ENCODE assay signal across 8 cellular contexts in the genomic region with DNA sequence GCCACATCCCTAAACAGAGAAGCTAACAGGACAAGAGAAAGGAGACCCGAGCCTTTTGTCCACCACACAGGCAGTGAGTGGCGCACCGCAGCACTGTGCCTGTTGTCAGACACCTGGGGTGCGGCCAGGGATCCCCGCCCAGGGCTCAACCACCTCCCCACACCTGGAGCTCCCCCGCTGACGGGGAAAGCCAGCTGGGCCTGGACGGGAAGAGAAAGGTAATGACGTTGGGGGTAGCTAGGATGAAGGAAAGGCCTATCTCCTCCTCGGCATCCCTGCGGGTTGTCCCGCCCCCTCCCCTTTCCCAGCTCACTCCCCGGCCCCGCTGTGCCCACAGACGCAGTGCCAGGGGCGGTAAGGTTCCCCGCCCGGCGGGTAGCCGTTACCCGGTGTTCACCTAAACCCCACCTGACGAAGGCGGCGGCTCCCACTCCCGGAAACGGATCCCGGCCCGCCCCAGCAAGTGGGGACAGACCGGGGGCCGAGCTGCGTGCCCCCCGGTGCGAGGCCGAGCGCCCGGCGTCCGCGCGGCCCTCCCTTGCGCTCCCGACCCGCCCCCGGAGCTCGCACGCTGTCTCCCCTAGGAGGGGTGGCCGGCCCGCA. TPM values are rescaled to one million over a fixed set of nuclear protein-coding genes. Genes with fewer than 3 reads are reported as not detected.
DNase-seq lines count a peak whose midpoint lies in the region; ATAC-seq, FAIRE-seq and TF ChIP-seq lines count a peak whose summit lies in the region.

No MANE protein-coding gene starts in this region.

- no peak for TF ChIP-seq POLR2A in sigmoid colon (IDR thresholded peaks at IDR 0.05)

- peak overlapping the region; percentile 97 for H3K27ac Mint-ChIP-seq in activated naive CD4-positive, alpha-beta T cell treated with anti-CD3 and anti-CD28 coated beads, Interleukin-2, amount 50 U/mL, for 24 hours

- H3K4me3 ChIP-seq in right atrium auricular region (peak overlapping the region; percentile 78 to 90), sigmoid colon (peak overlapping the region; percentile 68 to 96 (median 80))

- intact Hi-C loops in sigmoid colon (cut with DNase I) = no loop called here

- TF ChIP-seq CTCF in GM13977 (IDR thresholded peaks at IDR 0.05; ENCODE audit: extremely low read depth, insufficient read depth, missing control alignments) (no peak), right atrium auricular region (IDR thresholded peaks at IDR 0.05) (no peak), sigmoid colon (IDR thresholded peaks at IDR 0.05) (no peak), D721Med (IDR thresholded peaks at IDR 0.05; ENCODE audit: insufficient read depth, missing control alignments) (no peak)

- H3K27me3 Mint-ChIP-seq in activated naive CD4-positive, alpha-beta T cell treated with anti-CD3 and anti-CD28 coated beads, Interleukin-2, amount 50 U/mL, for 24 hours = no peaks in the 10 kb centered on the region

- H3K4me1 Mint-ChIP-seq in activated naive CD4-positive, alpha-beta T cell treated with anti-CD3 and anti-CD28 coated beads, Interleukin-2, amount 50 U/mL, for 24 hours = peaks cover 48% of the 10 kb centered on the region

- H3K27ac ChIP-seq in right atrium auricular region = peak overlapping the region; percentile 85 to 86
- peak overlapping the region; percentile 82 to 96 (median 92) for H3K27ac ChIP-seq in sigmoid colon

- H3K36me3 ChIP-seq in right atrium auricular region (peaks cover 37% of the 10 kb centered on the region), sigmoid colon (peaks cover 9 to 37% (median 29%) of the 10 kb centered on the region in 4 donors)

- no peaks in the 10 kb centered on the region for H3K9me3 Mint-ChIP-seq in activated naive CD4-positive, alpha-beta T cell treated with anti-CD3 and anti-CD28 coated beads, Interleukin-2, amount 50 U/mL, for 24 hours

- no peak for TF ChIP-seq EP300 in sigmoid colon (IDR thresholded peaks at IDR 0.05)

- peak; percentile 3 for ATAC-seq in HG02884 (IDR thresholded peaks at IDR 0.05; ENCODE audit: unreplicated experiment)
- ATAC-seq in GM19463 (IDR thresholded peaks at IDR 0.05; ENCODE audit: unreplicated experiment) = no peak

- peak overlapping the region; percentile 97 for H3K4me3 Mint-ChIP-seq in activated naive CD4-positive, alpha-beta T cell treated with anti-CD3 and anti-CD28 coated beads, Interleukin-2, amount 50 U/mL, for 24 hours

- H3K36me3 Mint-ChIP-seq in activated naive CD4-positive, alpha-beta T cell treated with anti-CD3 and anti-CD28 coated beads, Interleukin-2, amount 50 U/mL, for 24 hours = peaks cover 28% of the 10 kb centered on the region

- H3K4me1 ChIP-seq in right atrium auricular region = peaks cover 0 to 20% of the 10 kb centered on the region in 2 donors
- peaks cover 0 to 25% (median 23%) of the 10 kb centered on the region in 4 donors for H3K4me1 ChIP-seq in sigmoid colon

- H3K27me3 ChIP-seq in right atrium auricular region = no peaks in the 10 kb centered on the region
- no peaks in the 10 kb centered on the region for H3K27me3 ChIP-seq in sigmoid colon

- H3K9me3 ChIP-seq in right atrium auricular region = no peaks in the 10 kb centered on the region
- no peaks in the 10 kb centered on the region for H3K9me3 ChIP-seq in sigmoid colon

- DNase-seq in GM13977 (ENCODE audit: low spot score) (peak; percentile 55), OCI-M1 (lab: John Stamatoyannopoulos, UW) (peak; percentile 66), right atrium auricular region (ENCODE audit: low spot score) (no peak), sigmoid colon (peak; percentile 77), D721Med (ENCODE audit: insufficient read length, low spot score) (no peak)

- in situ Hi-C loops in GM13977 (cut with MboI; ENCODE audit: low pct_unique_long_range_greater_than_20kb, low sequenced_read_pairs, unreplicated experiment) = no loop called here

- WGBS in sigmoid colon, 2 donors = 1% methylated on average over 48 of the region's 48 CpGs

- no peak for FAIRE-seq in D721Med (lab: Jason Lieb, UNC)

RNA-seq across cellular contexts. Expression of gene HYOU1, which starts 0.5 kb away (rescaled TPM):
- total RNA-seq in right atrium auricular region (10 to 100 TPM; 56.8 to 69.7 TPM), sigmoid colon (10 to 100 TPM; 26.6 to 37.6 (median 30.7) TPM)
- 100 to 1,000 TPM in 1 of 3 donors, 10 to 100 TPM in 1, 1 to 10 TPM in 1; 6.0 to 106 (median 22.0) TPM for polyA plus RNA-seq in sigmoid colon

RNA-seq across cellular contexts. Expression of gene VPS11, which starts 11.1 kb away (rescaled TPM):
- total RNA-seq in right atrium auricular region (10 to 100 TPM; 22.0 to 23.7 TPM), sigmoid colon (10 to 100 TPM; 26.0 to 37.0 (median 30.8) TPM)
- 10 to 100 TPM; 13.4 to 29.2 (median 27.0) TPM for polyA plus RNA-seq in sigmoid colon

RNA-seq across cellular contexts. Expression of gene SLC37A4, which starts 25.8 kb away (rescaled TPM):
- total RNA-seq in right atrium auricular region (10 to 100 TPM in 1 of 2 donors, 1 to 10 TPM in 1; 8.2 to 11.1 TPM), sigmoid colon (10 to 100 TPM in 2 of 4 donors, 1 to 10 TPM in 2; 8.0 to 13.8 (median 10.1) TPM)
- 10 to 100 TPM in 2 of 3 donors, 1 to 10 TPM in 1; 8.4 to 31.5 (median 11.1) TPM for polyA plus RNA-seq in sigmoid colon

RNA-seq across cellular contexts. Expression of gene HMBS, which starts 28.2 kb away (rescaled TPM):
- total RNA-seq in right atrium auricular region (10 to 100 TPM in 1 of 2 donors, 1 to 10 TPM in 1; 4.9 to 13.3 TPM), sigmoid colon (10 to 100 TPM in 1 of 4 donors, 1 to 10 TPM in 3; 5.6 to 15.2 (median 6.6) TPM)
- 10 to 100 TPM; 20.3 to 39.3 (median 22.2) TPM for polyA plus RNA-seq in sigmoid colon

RNA-seq across cellular contexts. Expression of gene TRAPPC4, which starts 37.9 kb away (rescaled TPM):
- 10 to 100 TPM; 26.1 to 37.2 TPM for total RNA-seq in right atrium auricular region
- 10 to 100 TPM; 32.4 to 60.3 (median 47.5) TPM for total RNA-seq in sigmoid colon
- polyA plus RNA-seq in sigmoid colon = 10 to 100 TPM; 49.9 to 90.9 (median 74.5) TPM

Comparison
In these comparisons a context has a peak if more than half of its experiments do, and no peak if none do; other contexts are left out.
1. DNase-seq: peak in GM13977 (single experiment), OCI-M1 (single experiment) and sigmoid colon (single experiment); none in right atrium auricular region (single experiment) and D721Med (single experiment).